Comparison of ENCODE assay signal across 1 cellular context in the genomic region with DNA sequence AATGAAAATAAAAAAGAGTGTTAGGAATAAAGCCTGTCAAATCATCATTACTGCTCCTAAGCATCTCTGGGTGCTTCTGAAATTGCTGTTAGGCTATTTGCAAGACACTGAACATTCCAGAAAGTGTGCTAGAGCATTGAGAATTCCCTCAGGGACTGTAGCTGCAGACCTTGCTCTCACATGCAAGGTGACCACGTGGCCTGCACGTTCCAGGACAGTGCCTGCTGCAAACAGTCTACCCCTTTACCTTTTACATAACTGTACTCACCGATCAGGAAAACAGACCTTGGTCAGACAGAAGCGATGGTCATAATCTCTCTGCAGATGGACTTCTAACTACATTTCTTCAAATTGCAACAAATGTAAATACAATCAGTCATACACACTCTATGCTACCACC.
TF ChIP-seq lines count a peak whose summit lies in the region.

No MANE protein-coding gene starts in this region.

TF ChIP-seq in K562, 482 proteins besides CTCF, POLR2A, EP300 and RAD21:
- TF ChIP-seq, protein P1, sequence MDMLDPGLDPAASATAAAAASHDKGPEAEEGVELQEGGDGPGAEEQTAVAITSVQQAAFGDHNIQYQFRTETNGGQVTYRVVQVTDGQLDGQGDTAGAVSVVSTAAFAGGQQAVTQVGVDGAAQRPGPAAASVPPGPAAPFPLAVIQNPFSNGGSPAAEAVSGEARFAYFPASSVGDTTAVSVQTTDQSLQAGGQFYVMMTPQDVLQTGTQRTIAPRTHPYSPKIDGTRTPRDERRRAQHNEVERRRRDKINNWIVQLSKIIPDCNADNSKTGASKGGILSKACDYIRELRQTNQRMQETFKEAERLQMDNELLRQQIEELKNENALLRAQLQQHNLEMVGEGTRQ (CRISPR knock-in tag; IDR thresholded peaks at IDR 0.05), result 0 out of 2 replicates have a peak, but pooled peaks have one; percentile 14
- TF ChIP-seq GTF2E2 (tag; IDR thresholded peaks at IDR 0.05), result no peak
- TF ChIP-seq, protein P2, sequence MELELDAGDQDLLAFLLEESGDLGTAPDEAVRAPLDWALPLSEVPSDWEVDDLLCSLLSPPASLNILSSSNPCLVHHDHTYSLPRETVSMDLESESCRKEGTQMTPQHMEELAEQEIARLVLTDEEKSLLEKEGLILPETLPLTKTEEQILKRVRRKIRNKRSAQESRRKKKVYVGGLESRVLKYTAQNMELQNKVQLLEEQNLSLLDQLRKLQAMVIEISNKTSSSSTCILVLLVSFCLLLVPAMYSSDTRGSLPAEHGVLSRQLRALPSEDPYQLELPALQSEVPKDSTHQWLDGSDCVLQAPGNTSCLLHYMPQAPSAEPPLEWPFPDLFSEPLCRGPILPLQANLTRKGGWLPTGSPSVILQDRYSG (tag; conservative IDR thresholded peaks at IDR 0.05; ENCODE audit: low read depth), result no peak
